In the genomic region with DNA sequence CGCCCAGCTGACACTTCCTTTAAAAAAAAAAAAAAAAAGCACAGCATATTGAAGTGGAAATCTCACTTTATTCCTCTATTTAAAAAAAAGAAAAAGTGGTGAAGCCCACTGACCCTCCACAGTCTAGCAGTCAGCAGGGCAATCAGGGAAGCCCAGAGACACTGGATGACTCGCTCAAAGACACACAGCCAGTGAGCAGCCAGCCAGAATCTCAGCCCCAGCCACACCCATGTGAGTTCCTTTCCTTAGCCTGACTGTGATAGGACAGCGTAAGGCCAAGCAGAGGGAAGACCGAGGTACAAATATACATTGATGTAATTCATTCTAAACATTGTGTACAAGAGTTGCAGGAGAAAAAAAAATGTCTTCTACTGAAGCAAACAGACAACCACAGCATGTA, we compare ENCODE assay signal across 10 cellular contexts. TPM values are rescaled to one million over a fixed set of nuclear protein-coding genes. Genes with fewer than 3 reads are reported as not detected.
DNase-seq lines count a peak whose midpoint lies in the region; ATAC-seq, FAIRE-seq and TF ChIP-seq lines count a peak whose summit lies in the region.
"Had no signal": no experiment of that assay in that cellular context is flagged by ENCODE, and none has a peak within 500 bp of the region (broad histone marks: within the 10 kb centered on the region; RNA-seq: fewer than 3 reads in every experiment).

No MANE protein-coding gene starts in this region.

- peak overlapping the region; percentile 93 for H3K27ac Mint-ChIP-seq in activated CD8-positive, alpha-beta T cell treated with anti-CD3 and anti-CD28 coated beads for 36 hours

- DNase-seq in AG08395 (ENCODE audit: low spot score): peak; percentile 26
- peak; percentile 46 for DNase-seq in GM03348 (ENCODE audit: low spot score)
- peak; percentile 55 for DNase-seq in activated CD8-positive, alpha-beta T cell treated with anti-CD3 and anti-CD28 coated beads for 36 hours
- peak; percentile 28 for DNase-seq in kidney tubule cell (ENCODE audit: low spot score)
- DNase-seq in NCI-H510A (lab: John Stamatoyannopoulos, UW): no peak
- DNase-seq in HT-29 (ENCODE audit: low spot score): no peak
- DNase-seq in frontal cortex (ENCODE audit: low spot score in 2 of 2): no peak
- DNase-seq: DMS79 treated with DMSO at 0.1 percent for 48 hours, retina had no signal

- ATAC-seq in activated CD8-positive, alpha-beta T cell treated with anti-CD3 and anti-CD28 coated beads for 36 hours: no peak
- no peak for ATAC-seq in GM19455 (IDR thresholded peaks at IDR 0.05; ENCODE audit: unreplicated experiment)

- CTCF ChIA-PET in activated CD8-positive, alpha-beta T cell treated with anti-CD3 and anti-CD28 coated beads for 36 hours (lab: Charles Lee): interaction anchor here (1.3 to 1.6 kb wide), 2 partner anchors 10 to 13 kb away, joined by 3 to 4 read pairs; no protein-coding TSS in a partner anchor

- FAIRE-seq in frontal cortex (lab: Jason Lieb, UNC): no peak

- TF ChIP-seq CTCF in activated CD8-positive, alpha-beta T cell treated with anti-CD3 and anti-CD28 coated beads for 36 hours (IDR thresholded peaks at IDR 0.05): no peak

- H3K27me3 Mint-ChIP-seq in activated CD8-positive, alpha-beta T cell treated with anti-CD3 and anti-CD28 coated beads for 36 hours: no peaks in the 10 kb centered on the region

- H3K4me3 Mint-ChIP-seq in activated CD8-positive, alpha-beta T cell treated with anti-CD3 and anti-CD28 coated beads for 36 hours: no peak overlapping the region

- H3K36me3 Mint-ChIP-seq in activated CD8-positive, alpha-beta T cell treated with anti-CD3 and anti-CD28 coated beads for 36 hours (ENCODE audit: low read depth): peaks cover 72% of the 10 kb centered on the region

- POLR2A ChIA-PET in activated CD8-positive, alpha-beta T cell treated with anti-CD3 and anti-CD28 coated beads for 36 hours (lab: Charles Lee): interaction anchor here (1.0 to 5.7 kb wide), 3 partner anchors 9 to 21 kb away, joined by 3 to 61 read pairs (median 3); partner anchors contain the start of gene XPO6

- intact Hi-C loops in activated CD8-positive, alpha-beta T cell treated with anti-CD3 and anti-CD28 coated beads for 36 hours (cut with micrococcal nuclease): no loop called here

- peaks cover 86% of the 10 kb centered on the region for H3K4me1 Mint-ChIP-seq in activated CD8-positive, alpha-beta T cell treated with anti-CD3 and anti-CD28 coated beads for 36 hours (ENCODE audit: low read depth)

- peaks cover 3% of the 10 kb centered on the region for H3K9me3 Mint-ChIP-seq in activated CD8-positive, alpha-beta T cell treated with anti-CD3 and anti-CD28 coated beads for 36 hours

RNA-seq across cellular contexts. Expression of gene XPO6, which starts 22.5 kb away (rescaled TPM):
- 100 to 1,000 TPM; 250 to 253 TPM for total RNA-seq in activated CD8-positive, alpha-beta T cell treated with anti-CD3 and anti-CD28 coated beads for 36 hours
- 178 and 193 TPM in 2 replicates for total RNA-seq in HT-29 (2014; rRNA removed; shearing (Covaris generic))
- 59.1 TPM for total RNA-seq in frontal cortex

Comparison
In these comparisons a context has a peak if more than half of its experiments do, and no peak if none do; other contexts are left out.
1. DNase-seq: peak in AG08395 (single experiment), GM03348 (single experiment), activated CD8-positive, alpha-beta T cell treated with anti-CD3 and anti-CD28 coated beads for 36 hours (single experiment) and kidney tubule cell (single experiment); none in NCI-H510A (single experiment), HT-29 (single experiment) and frontal cortex (0 of 2).